ENCODE assay signal across 20 cellular contexts in genomic region chr16:88393034-88393433, GRCh38. TPM values are rescaled to one million over a fixed set of nuclear protein-coding genes. Genes with fewer than 3 reads are reported as not detected.
DNase-seq lines count a peak whose midpoint lies in the region; ATAC-seq and TF ChIP-seq lines count a peak whose summit lies in the region.
"Had no signal": no experiment of that assay in that cellular context is flagged by ENCODE, and none has a peak within 500 bp of the region (broad histone marks: within the 10 kb centered on the region; RNA-seq: fewer than 3 reads in every experiment).

No MANE protein-coding gene starts in this region.

- H3K4me3 ChIP-seq in HFF-Myc (replicated peaks; ENCODE audit: low read depth, low read length) (no peak overlapping the region), skeletal muscle satellite cell (ENCODE audit: low read length) (no peak overlapping the region), prostate gland (no peak overlapping the region)
- H3K4me3 ChIP-seq: K562, spleen had no signal

- peak overlapping the region; percentile 57 for H3K9ac ChIP-seq in skeletal muscle satellite cell (ENCODE audit: low read depth, low read length)

- 66% methylated on average over 20 of the region's 24 CpGs for WGBS in prostate gland

- peak overlapping the region; percentile 30 for H3K4me2 ChIP-seq in skeletal muscle satellite cell (ENCODE audit: low read length)

- DNase-seq in HFF-Myc (ENCODE audit: extremely low read depth, low read depth) (peak; percentile 44), chondrocyte (ENCODE audit: low spot score) (no peak), kidney tubule cell (ENCODE audit: low spot score) (peak; percentile 23), SHP77 (lab: John Stamatoyannopoulos, UW) (no peak), prostate gland (ENCODE audit: low spot score) (no peak)
- DNase-seq: activated CD4-positive, alpha-beta T cell treated with anti-CD3 and anti-CD28 coated beads for 4 hours; activated naive CD4-positive, alpha-beta T cell treated with anti-CD3 and anti-CD28 coated beads for 36 hours; mammary epithelial cell; NCI-H1417 treated with DMSO at 0.1 percent for 48 hours; NK-92 treated with Interleukin-12 subunit alpha and Interleukin-12 subunit beta, amount 100 ng/mL, for 24 hours; SIG-M5; spleen; stimulated activated naive CD8-positive, alpha-beta T cell treated with anti-CD3 and anti-CD28 coated beads, Interleukin-15, amount 100 ng/mL, for 72 hours had no signal

- peaks cover 31% of the 10 kb centered on the region for H3K4me1 Mint-ChIP-seq in chondrocyte (ENCODE audit: low read depth)
- H3K4me1 Mint-ChIP-seq: stimulated activated naive CD8-positive, alpha-beta T cell treated with anti-CD3 and anti-CD28 coated beads, Interleukin-15, amount 100 ng/mL, for 72 hours had no signal

- H3K36me3 Mint-ChIP-seq in chondrocyte (ENCODE audit: low read depth) = peaks cover 17% of the 10 kb centered on the region
- H3K36me3 Mint-ChIP-seq: brain had no signal

- H3K27ac ChIP-seq in prostate gland = no peak overlapping the region
- H3K27ac ChIP-seq: neutrophil, spleen had no signal

- H3K27ac Mint-ChIP-seq in chondrocyte (ENCODE audit: unreplicated experiment) = peak overlapping the region; percentile 3
- H3K27ac Mint-ChIP-seq: activated naive CD4-positive, alpha-beta T cell treated with anti-CD3 and anti-CD28 coated beads for 36 hours; brain; stimulated activated naive CD8-positive, alpha-beta T cell treated with anti-CD3 and anti-CD28 coated beads, Interleukin-15, amount 100 ng/mL, for 72 hours; T-helper 2 cell treated with Interferon-gamma antibody and Interleukin-4, amounts not matched to agents 5 μg/mL and 100 μg/mL, for 36 hours had no signal

- no peak overlapping the region for H3K4me3 Mint-ChIP-seq in chondrocyte (ENCODE audit: unreplicated experiment)
- H3K4me3 Mint-ChIP-seq: activated naive CD4-positive, alpha-beta T cell treated with anti-CD3 and anti-CD28 coated beads for 36 hours; brain; stimulated activated naive CD8-positive, alpha-beta T cell treated with anti-CD3 and anti-CD28 coated beads, Interleukin-15, amount 100 ng/mL, for 72 hours; T-helper 2 cell treated with Interferon-gamma antibody and Interleukin-4, amounts not matched to agents 5 μg/mL and 100 μg/mL, for 36 hours had no signal

- no peaks in the 10 kb centered on the region for H3K27me3 Mint-ChIP-seq in chondrocyte (ENCODE audit: low read depth)

- no peaks in the 10 kb centered on the region for H3K9me3 Mint-ChIP-seq in chondrocyte (ENCODE audit: low read depth)
- H3K9me3 Mint-ChIP-seq: activated naive CD4-positive, alpha-beta T cell treated with anti-CD3 and anti-CD28 coated beads for 36 hours; T-helper 2 cell treated with Interferon-gamma antibody and Interleukin-4, amounts not matched to agents 5 μg/mL and 100 μg/mL, for 36 hours had no signal

- ATAC-seq in GM19395 (IDR thresholded peaks at IDR 0.05; ENCODE audit: unreplicated experiment) = no peak
- ATAC-seq in HG03439 (IDR thresholded peaks at IDR 0.05; ENCODE audit: unreplicated experiment) = no peak
- ATAC-seq: K562; stimulated activated naive CD8-positive, alpha-beta T cell treated with anti-CD3 and anti-CD28 coated beads, Interleukin-15, amount 100 ng/mL, for 72 hours had no signal

- H3K9me3 ChIP-seq in skeletal muscle satellite cell (replicated peaks; ENCODE audit: low read length) (no peaks in the 10 kb centered on the region), prostate gland (no peaks in the 10 kb centered on the region)
- H3K9me3 ChIP-seq: neutrophil, spleen had no signal

- no peaks in the 10 kb centered on the region for H3K27me3 ChIP-seq in skeletal muscle satellite cell (ENCODE audit: control insufficient read depth, insufficient read depth, low read length)
- H3K27me3 ChIP-seq in prostate gland (replicated peaks; ENCODE audit: insufficient read depth) = no peaks in the 10 kb centered on the region

- H3K4me1 ChIP-seq in skeletal muscle satellite cell (ENCODE audit: control insufficient read depth, insufficient read depth, low read length) (peaks cover 17% of the 10 kb centered on the region), prostate gland (replicated peaks) (peaks cover 2% of the 10 kb centered on the region)
- H3K4me1 ChIP-seq: spleen had no signal

- TF ChIP-seq CTCF in HFF-Myc (IDR thresholded peaks at IDR 0.05; ENCODE audit: low read depth, low read length, missing control alignments) = no peak
- no peak for TF ChIP-seq CTCF in chondrocyte (IDR thresholded peaks at IDR 0.05)
- TF ChIP-seq CTCF in prostate gland (IDR thresholded peaks at IDR 0.05) = no peak

- no peak for TF ChIP-seq POLR2A in prostate gland (IDR thresholded peaks at IDR 0.05)

- intact Hi-C loops in prostate gland (cut with DNase I) = no loop called here

- H3K36me3 ChIP-seq in skeletal muscle satellite cell (ENCODE audit: insufficient read depth, low read length) (peaks cover 18% of the 10 kb centered on the region), prostate gland (no peaks in the 10 kb centered on the region)
- H3K36me3 ChIP-seq: neutrophil, spleen had no signal

RNA-seq across cellular contexts. Expression of gene ZNF469, which starts 10.3 kb away (rescaled TPM):
- 19.0 to 62.8 TPM (median 60.5 TPM) in 3 replicates for total RNA-seq in chondrocyte
- 3.8 and 5.2 TPM in 2 replicates for total RNA-seq in skeletal muscle satellite cell (2012; rRNA removed)
- total RNA-seq in prostate gland = 1 to 10 TPM; 3.6 to 4.4 TPM

Comparison
In these comparisons a context has a peak if more than half of its experiments do, and no peak if none do; other contexts are left out.
1. DNase-seq: peak in HFF-Myc (single experiment) and kidney tubule cell (single experiment); none in chondrocyte (single experiment), SHP77 (0 of 2) and prostate gland (single experiment).